ENCODE assay signal across 1 cellular context in genomic region chr11:43582024-43582836, GRCh38.
A peak's percentile ranks its signal among the peaks of the same experiment; 100 is the strongest.
TF ChIP-seq lines count a peak whose summit lies in the region.

No MANE protein-coding gene starts in this region.

TF ChIP-seq in H1, 55 proteins besides CTCF, POLR2A, EP300 and RAD21 (continued from another document):
- TF ChIP-seq, protein P1, sequence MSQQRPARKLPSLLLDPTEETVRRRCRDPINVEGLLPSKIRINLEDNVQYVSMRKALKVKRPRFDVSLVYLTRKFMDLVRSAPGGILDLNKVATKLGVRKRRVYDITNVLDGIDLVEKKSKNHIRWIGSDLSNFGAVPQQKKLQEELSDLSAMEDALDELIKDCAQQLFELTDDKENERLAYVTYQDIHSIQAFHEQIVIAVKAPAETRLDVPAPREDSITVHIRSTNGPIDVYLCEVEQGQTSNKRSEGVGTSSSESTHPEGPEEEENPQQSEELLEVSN (IDR thresholded peaks at IDR 0.05): no peak
- TF ChIP-seq EZH2 (IDR thresholded peaks at IDR 0.05; ENCODE audit: low read depth, low read length, severe bottlenecking) (peak; percentile 94), MAFK (IDR thresholded peaks at IDR 0.05; ENCODE audit: low read depth, low read length) (no peak)
